In genomic region chr4:153465145-153465544, GRCh38 we compare ENCODE assay signal across 8 cellular contexts. TPM values are rescaled to one million over a fixed set of nuclear protein-coding genes. Genes with fewer than 3 reads are reported as not detected.
DNase-seq lines count a peak whose midpoint lies in the region; ATAC-seq, FAIRE-seq and TF ChIP-seq lines count a peak whose summit lies in the region.

No MANE protein-coding gene starts in this region.

- H3K9me1 ChIP-seq in keratinocyte (ENCODE audit: control insufficient read depth, extremely low read depth, insufficient read depth, low read length), result no peaks in the 10 kb centered on the region

- WGBS in testis, 2 donors, result 22 to 41% methylated on average over 4 of the region's 4 CpGs

- no peak for ATAC-seq in activated CD8-positive, alpha-beta memory T cell treated with anti-CD3 and anti-CD28 coated beads, Interleukin-2, amount 10 ng/mL, durations not matched to agents 7 days and 5 days
- no peak for ATAC-seq in activated CD8-positive, alpha-beta T cell treated with anti-CD3 and anti-CD28 coated beads for 36 hours

- peak overlapping the region; percentile 82 for H3K27ac Mint-ChIP-seq in activated CD8-positive, alpha-beta memory T cell treated with anti-CD3 and anti-CD28 coated beads, Interleukin-2, amount 10 ng/mL, durations not matched to agents 7 days and 5 days
- H3K27ac Mint-ChIP-seq in activated CD8-positive, alpha-beta T cell treated with anti-CD3 and anti-CD28 coated beads for 36 hours, result peak overlapping the region; percentile 88

- TF ChIP-seq POLR2A in testis (IDR thresholded peaks at IDR 0.05), result no peak

- no peak overlapping the region for H3K27ac ChIP-seq in keratinocyte (ENCODE audit: control insufficient read depth, insufficient read depth, low read length)
- peak overlapping the region in 1 of 2 donors; percentile 80 for H3K27ac ChIP-seq in testis

- H3K9me3 ChIP-seq in keratinocyte (ENCODE audit: control insufficient read depth, low read depth, low read length) (no peaks in the 10 kb centered on the region), testis (no peaks in the 10 kb centered on the region)

- H3K36me3 Mint-ChIP-seq in activated CD8-positive, alpha-beta memory T cell treated with anti-CD3 and anti-CD28 coated beads, Interleukin-2, amount 10 ng/mL, durations not matched to agents 7 days and 5 days, result peaks cover 13% of the 10 kb centered on the region
- peaks cover 29% of the 10 kb centered on the region for H3K36me3 Mint-ChIP-seq in activated CD8-positive, alpha-beta T cell treated with anti-CD3 and anti-CD28 coated beads for 36 hours (ENCODE audit: low read depth)

- H3K79me2 ChIP-seq in keratinocyte (ENCODE audit: control insufficient read depth, insufficient read depth, low read length), result peaks cover 19% of the 10 kb centered on the region

- H4K20me1 ChIP-seq in keratinocyte (ENCODE audit: control insufficient read depth, extremely low read depth, insufficient read depth, low read length), result no peaks in the 10 kb centered on the region

- no peak for DNase-seq in activated CD8-positive, alpha-beta memory T cell treated with anti-CD3 and anti-CD28 coated beads, Interleukin-2, amount 10 ng/mL, durations not matched to agents 7 days and 5 days
- DNase-seq in activated CD8-positive, alpha-beta memory T cell treated with anti-CD3 and anti-CD28 coated beads, Interleukin-2, amount 50 U/mL, for 48 hours, result no peak
- no peak for DNase-seq in activated CD8-positive, alpha-beta T cell treated with anti-CD3 and anti-CD28 coated beads for 36 hours
- DNase-seq in keratinocyte (ENCODE audit: low read depth, low spot score) (no peak), testis (no peak), SK-N-DZ (ENCODE audit: low spot score) (no peak), GM19239 (ENCODE audit: insufficient read length, low spot score) (no peak), medulla oblongata (ENCODE audit: extremely low spot score) (no peak)

- CTCF ChIA-PET in activated CD8-positive, alpha-beta memory T cell treated with anti-CD3 and anti-CD28 coated beads, Interleukin-2, amount 10 ng/mL, durations not matched to agents 7 days and 5 days (lab: Charles Lee), result interaction anchor here (0.9 to 6.5 kb wide), 20 partner anchors 10 to 216 kb away, joined by 3 to 75 read pairs (median 4); no protein-coding TSS in a partner anchor
- CTCF ChIA-PET in activated CD8-positive, alpha-beta T cell treated with anti-CD3 and anti-CD28 coated beads for 36 hours (lab: Charles Lee), result interaction anchor here (1.2 to 4.3 kb wide), 13 partner anchors 15 to 382 kb away, joined by 3 to 26 read pairs (median 6); partner anchors contain the start of gene MND1

- peaks cover 35% of the 10 kb centered on the region for H3K4me1 Mint-ChIP-seq in activated CD8-positive, alpha-beta memory T cell treated with anti-CD3 and anti-CD28 coated beads, Interleukin-2, amount 10 ng/mL, durations not matched to agents 7 days and 5 days
- peaks cover 20% of the 10 kb centered on the region for H3K4me1 Mint-ChIP-seq in activated CD8-positive, alpha-beta T cell treated with anti-CD3 and anti-CD28 coated beads for 36 hours (ENCODE audit: low read depth)

- no peaks in the 10 kb centered on the region for H3K9me3 Mint-ChIP-seq in activated CD8-positive, alpha-beta memory T cell treated with anti-CD3 and anti-CD28 coated beads, Interleukin-2, amount 10 ng/mL, durations not matched to agents 7 days and 5 days (ENCODE audit: low read depth)
- H3K9me3 Mint-ChIP-seq in activated CD8-positive, alpha-beta T cell treated with anti-CD3 and anti-CD28 coated beads for 36 hours, result no peaks in the 10 kb centered on the region

- peaks cover 5% of the 10 kb centered on the region for H3K27me3 Mint-ChIP-seq in activated CD8-positive, alpha-beta memory T cell treated with anti-CD3 and anti-CD28 coated beads, Interleukin-2, amount 10 ng/mL, durations not matched to agents 7 days and 5 days
- no peaks in the 10 kb centered on the region for H3K27me3 Mint-ChIP-seq in activated CD8-positive, alpha-beta T cell treated with anti-CD3 and anti-CD28 coated beads for 36 hours

- TF ChIP-seq CTCF in activated CD8-positive, alpha-beta T cell treated with anti-CD3 and anti-CD28 coated beads for 36 hours (IDR thresholded peaks at IDR 0.05), result no peak
- TF ChIP-seq CTCF in keratinocyte (optimal IDR thresholded peaks at IDR 0.05 in 1 of 3, IDR thresholded peaks at IDR 0.05 in 1 of 3, conservative IDR thresholded peaks at IDR 0.05 in 1 of 3; ENCODE audit: extremely low read depth in 1 of 3, insufficient read depth in 2 of 3, low read length in 3 of 3) (no peak), testis (IDR thresholded peaks at IDR 0.05) (no peak)

- H3K9ac ChIP-seq in keratinocyte (ENCODE audit: control insufficient read depth, extremely low read depth, insufficient read depth, low read length), result no peak overlapping the region

- POLR2A ChIA-PET in activated CD8-positive, alpha-beta T cell treated with anti-CD3 and anti-CD28 coated beads for 36 hours (lab: Charles Lee), result interaction anchor here (0.8 to 4.2 kb wide), 24 partner anchors 9 to 178 kb away, joined by 3 to 36 read pairs (median 5); partner anchors contain the start of gene MND1

- H3K4me1 ChIP-seq in keratinocyte (ENCODE audit: control insufficient read depth, extremely low read depth, insufficient read depth, low read length), result peaks cover 24% of the 10 kb centered on the region
- H3K4me1 ChIP-seq in testis, result peaks cover 4% of the 10 kb centered on the region

- intact Hi-C loops in activated CD8-positive, alpha-beta T cell treated with anti-CD3 and anti-CD28 coated beads for 36 hours (cut with micrococcal nuclease), result loop anchor here (5.0 kb wide), 1 partner anchor 33 kb away; no protein-coding TSS in a partner anchor
- intact Hi-C loops in testis (cut with DNase I; ENCODE audit: low total_unique reads), result no loop called here

- dilution Hi-C loops in keratinocyte (cut with MboI; ENCODE audit: extremely low pct_ligation_motif_present, low sequenced_read_pairs), result no loop called here

- FAIRE-seq in keratinocyte (lab: Jason Lieb, UNC) (no peak), GM19239 (lab: Jason Lieb, UNC) (no peak)

- H3K4me2 ChIP-seq in keratinocyte (ENCODE audit: control insufficient read depth, extremely low read depth, insufficient read depth, low read depth, low read length), result peak overlapping the region; percentile 90

- H3K4me3 Mint-ChIP-seq in activated CD8-positive, alpha-beta memory T cell treated with anti-CD3 and anti-CD28 coated beads, Interleukin-2, amount 10 ng/mL, durations not matched to agents 7 days and 5 days, result peak overlapping the region; percentile 75
- H3K4me3 Mint-ChIP-seq in activated CD8-positive, alpha-beta T cell treated with anti-CD3 and anti-CD28 coated beads for 36 hours, result peak overlapping the region; percentile 98

- H3K36me3 ChIP-seq in keratinocyte (ENCODE audit: control insufficient read depth in 2 of 2, extremely low read depth in 1 of 2, insufficient read depth in 2 of 2, low read length in 2 of 2) (no peaks in the 10 kb centered on the region), testis (ENCODE audit: low read depth, missing control alignments) (no peaks in the 10 kb centered on the region)

- no peak overlapping the region for H2AFZ ChIP-seq in keratinocyte (ENCODE audit: control insufficient read depth, low read length)

- H3K27me3 ChIP-seq in keratinocyte (ENCODE audit: control insufficient read depth, extremely low read depth, insufficient read depth, low read length), result no peaks in the 10 kb centered on the region
- no peaks in the 10 kb centered on the region for H3K27me3 ChIP-seq in testis

- H3K4me3 ChIP-seq in keratinocyte (ENCODE audit: control insufficient read depth in 2 of 3, extremely low read depth in 1 of 3, insufficient read depth in 2 of 3, low read depth in 1 of 3, low read length in 3 of 3) (peak overlapping the region in 2 of 3 experiments; percentile 70 to 75), testis (peak overlapping the region; percentile 79 to 80)

RNA-seq across cellular contexts. Expression of gene TMEM131L, which starts 1.0 kb away (rescaled TPM):
- total RNA-seq in activated CD8-positive, alpha-beta memory T cell treated with anti-CD3 and anti-CD28 coated beads, Interleukin-2, amount 10 ng/mL, durations not matched to agents 7 days and 5 days, result 10 to 100 TPM; 29.2 to 34.0 TPM
- total RNA-seq in activated CD8-positive, alpha-beta T cell treated with anti-CD3 and anti-CD28 coated beads for 36 hours, result 10 to 100 TPM; 51.7 to 52.4 TPM
- polyA plus RNA-seq in keratinocyte (7.0 to 10.3 TPM (median 9.3 TPM) in 3 replicates), testis (ENCODE audit: insufficient read depth, low read depth, low replicate concordance) (9.1 TPM)
- 7.6 TPM for polyA plus RNA-seq in keratinocyte (2011; ENCODE audit: low read depth)
- 3.1 and 5.0 TPM in 2 replicates for polyA plus RNA-seq in keratinocyte (2011; cell fraction: cytosol; rRNA removed)
- polyA plus RNA-seq in keratinocyte (2011; cell fraction: nucleus; rRNA removed), result 29.1 and 29.5 TPM in 2 replicates
- 6.1 and 8.0 TPM in 2 replicates for polyA plus RNA-seq in keratinocyte (2012; ENCODE audit: low replicate concordance)
- polyA minus RNA-seq in keratinocyte, result 11.5 to 33.8 TPM (median 21.1 TPM) in 3 replicates
- polyA minus RNA-seq in keratinocyte (2011; cell fraction: cytosol; rRNA and poly(A)+ RNA removed), result 7.7 TPM
- 41.9 and 80.6 TPM in 2 replicates for polyA minus RNA-seq in keratinocyte (2011; cell fraction: nucleus; rRNA and poly(A)+ RNA removed)
- total RNA-seq in testis, result 10 to 100 TPM; 12.6 to 15.0 TPM
- polyA plus RNA-seq in SK-N-DZ (2014; cell fraction: cytosol; rRNA removed), result 12.2 and 18.2 TPM in 2 replicates
- 20.3 and 26.3 TPM in 2 replicates for polyA plus RNA-seq in SK-N-DZ (2014; cell fraction: nucleus; rRNA removed)
